ENCODE assay signal across 12 cellular contexts in genomic region chr17:65553009-65553645, GRCh38. TPM values are rescaled to one million over a fixed set of nuclear protein-coding genes. Genes with fewer than 3 reads are reported as not detected.
A peak's percentile ranks its signal among the peaks of the same experiment; 100 is the strongest.
DNase-seq lines count a peak whose midpoint lies in the region; TF ChIP-seq lines count a peak whose summit lies in the region.
"Had no signal": no experiment of that assay in that cellular context is flagged by ENCODE, and none has a peak within 500 bp of the region (broad histone marks: within the 10 kb centered on the region; RNA-seq: fewer than 3 reads in every experiment).

No MANE protein-coding gene starts in this region.

- peaks cover under 1% of the 10 kb centered on the region for H3K27me3 Mint-ChIP-seq in neural progenitor cell (ENCODE audit: insufficient read depth, low read depth)

- peaks cover 46% of the 10 kb centered on the region for H3K36me3 Mint-ChIP-seq in neural progenitor cell

- intact Hi-C loops in colonic mucosa (cut with DNase I) = no loop called here

- H3K9ac ChIP-seq in neural progenitor cell (no peak overlapping the region), colonic mucosa (ENCODE audit: low read depth in 2 of 2, low read length in 2 of 2) (no peak overlapping the region)

- H3K27ac ChIP-seq in neural progenitor cell = no peak overlapping the region
- H3K27ac ChIP-seq in colonic mucosa = no peak overlapping the region

- peak; percentile 50 for DNase-seq in ELR (ENCODE audit: low read depth)
- peak; percentile 51 for DNase-seq in NCI-H226
- peak; percentile 63 for DNase-seq in dedifferentiated amniotic fluid mesenchymal stem cell (ENCODE audit: extremely low spot score)
- DNase-seq in neural progenitor cell (ENCODE audit: low spot score) = no peak
- no peak for DNase-seq in NCI-H510A treated with DMSO at 0.1 percent for 48 hours (lab: John Stamatoyannopoulos, UW)
- DNase-seq in NCI-H2196 (lab: John Stamatoyannopoulos, UW; ENCODE audit: unreplicated experiment) = no peak
- DNase-seq in colonic mucosa = no peak
- DNase-seq: DMS79 treated with DMSO at 0.1 percent for 48 hours, hypothalamus, midbrain, NCI-H2029, uterus had no signal

- no peaks in the 10 kb centered on the region for H3K79me2 ChIP-seq in neural progenitor cell (ENCODE audit: low read depth)

- TF ChIP-seq CTCF in neural progenitor cell (IDR thresholded peaks at IDR 0.05) = no peak
- no peak for TF ChIP-seq CTCF in colonic mucosa (IDR thresholded peaks at IDR 0.05)

- H2AFZ ChIP-seq in neural progenitor cell (replicated peaks) = no peak overlapping the region

- H3K27ac Mint-ChIP-seq in neural progenitor cell = peak overlapping the region; percentile 32

- no peaks in the 10 kb centered on the region for H4K20me1 ChIP-seq in neural progenitor cell (ENCODE audit: low read depth)

- H3K9me3 ChIP-seq in neural progenitor cell (ENCODE audit: low read depth) = no peaks in the 10 kb centered on the region
- no peaks in the 10 kb centered on the region for H3K9me3 ChIP-seq in colonic mucosa
- H3K9me3 ChIP-seq: uterus had no signal

- H3K4me1 Mint-ChIP-seq in neural progenitor cell = peaks cover 52% of the 10 kb centered on the region

- H3K4me2 ChIP-seq in neural progenitor cell = no peak overlapping the region

- peaks cover 16% of the 10 kb centered on the region for H3K27me3 ChIP-seq in neural progenitor cell
- no peaks in the 10 kb centered on the region for H3K27me3 ChIP-seq in colonic mucosa
- H3K27me3 ChIP-seq: uterus had no signal

- H3K4me3 Mint-ChIP-seq in neural progenitor cell = no peak overlapping the region

- no peaks in the 10 kb centered on the region for H3K36me3 ChIP-seq in neural progenitor cell
- no peaks in the 10 kb centered on the region for H3K36me3 ChIP-seq in colonic mucosa
- H3K36me3 ChIP-seq: uterus had no signal

- H3K9me3 Mint-ChIP-seq in neural progenitor cell = no peaks in the 10 kb centered on the region

- H3F3A ChIP-seq in neural progenitor cell (ENCODE audit: low read depth) = peaks cover 4% of the 10 kb centered on the region

- H3K4me1 ChIP-seq in neural progenitor cell = peaks cover 37% of the 10 kb centered on the region
- H3K4me1 ChIP-seq in colonic mucosa = peaks cover 19% of the 10 kb centered on the region

- H3K4me3 ChIP-seq in neural progenitor cell (no peak overlapping the region), colonic mucosa (no peak overlapping the region)
- H3K4me3 ChIP-seq: uterus had no signal

RNA-seq across cellular contexts. Expression of gene AXIN2, which starts 8.3 kb away (rescaled TPM):
- 21.8 and 22.0 TPM in 2 replicates for total RNA-seq in neural progenitor cell (ENCODE audit: low replicate concordance)
- total RNA-seq in colonic mucosa = 10 to 100 TPM; 38.0 to 41.6 TPM

Comparison
In these comparisons a context has a peak if more than half of its experiments do, and no peak if none do; other contexts are left out.
1. DNase-seq: peak in ELR (single experiment), NCI-H226 (single experiment) and dedifferentiated amniotic fluid mesenchymal stem cell (single experiment); none in neural progenitor cell (single experiment), NCI-H510A treated with DMSO at 0.1 percent for 48 hours (single experiment), NCI-H2196 (single experiment) and colonic mucosa (single experiment).